Comparison of ENCODE assay signal across 8 cellular contexts in the genomic region with DNA sequence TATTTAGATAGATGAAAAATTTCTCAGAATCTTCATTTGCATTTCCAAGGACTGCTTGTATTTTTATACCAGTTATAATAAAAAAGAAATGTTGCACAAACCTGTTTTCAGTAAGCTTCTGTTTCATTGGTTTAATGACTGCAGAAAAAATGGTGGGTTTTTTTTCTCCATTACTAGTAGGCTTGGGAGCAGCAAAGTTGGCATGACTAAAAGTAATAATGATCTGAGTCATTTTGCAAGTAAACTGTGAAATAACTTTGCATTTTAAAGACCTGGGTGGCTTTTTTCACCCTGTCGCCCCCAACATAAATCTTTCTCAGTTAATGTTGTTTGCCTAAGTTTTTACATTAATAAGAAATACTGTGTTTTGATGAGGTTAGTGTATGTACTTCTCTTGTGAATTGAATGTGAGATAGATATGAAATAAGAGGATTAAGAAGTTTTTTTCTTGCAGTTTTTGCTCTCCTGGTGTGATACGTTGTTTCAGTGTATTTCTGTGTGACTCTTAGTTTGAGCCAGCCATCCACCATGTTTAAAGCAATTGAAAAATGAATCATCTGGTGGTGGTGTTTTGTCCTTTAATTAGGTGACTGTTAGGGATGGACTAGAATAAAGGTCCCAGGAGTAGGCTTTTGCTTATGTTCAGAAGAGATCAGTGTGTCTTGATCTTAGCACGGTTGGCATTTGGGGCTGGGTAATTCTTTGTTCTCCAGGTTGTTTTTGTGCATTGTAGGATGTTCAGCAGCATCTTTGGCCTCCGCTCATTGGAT. TPM values are rescaled to one million over a fixed set of nuclear protein-coding genes. Genes with fewer than 3 reads are reported as not detected.
DNase-seq lines count a peak whose midpoint lies in the region; ATAC-seq and TF ChIP-seq lines count a peak whose summit lies in the region.

No MANE protein-coding gene starts in this region.

- no peak for TF ChIP-seq EP300 in upper lobe of left lung (IDR thresholded peaks at IDR 0.05)

- H3K4me1 ChIP-seq in adipocyte (ENCODE audit: control insufficient read depth, insufficient read depth, low read length) = peaks cover 34% of the 10 kb centered on the region
- H3K4me1 ChIP-seq in left lung = peaks cover 12 to 24% of the 10 kb centered on the region in 2 donors
- H3K4me1 ChIP-seq in upper lobe of left lung = peaks cover 3 to 28% (median 23%) of the 10 kb centered on the region in 4 donors

- DNase-seq in DMS79 treated with DMSO at 0.1 percent for 48 hours (lab: John Stamatoyannopoulos, UW) (peak; percentile 57), DMS79 (lab: John Stamatoyannopoulos, UW) (no peak), adipocyte (ENCODE audit: low read depth) (peak; percentile 62), left lung (no peak), upper lobe of left lung (no peak), Ammon's horn (ENCODE audit: low spot score) (no peak)

- ATAC-seq in HG03159 (IDR thresholded peaks at IDR 0.05; ENCODE audit: unreplicated experiment) (peak; percentile 37), left lung (no peak), upper lobe of left lung (ENCODE audit: low FRiP score in 2 of 2) (no peak), HG03108 (IDR thresholded peaks at IDR 0.05; ENCODE audit: unreplicated experiment) (no peak)

- TF ChIP-seq CTCF in left lung (IDR thresholded peaks at IDR 0.05) (no peak), upper lobe of left lung (IDR thresholded peaks at IDR 0.05) (no peak)

- H3K27ac ChIP-seq in left lung (peak overlapping the region; percentile 89 to 92), upper lobe of left lung (peak overlapping the region in 1 of 4 donors; percentile 96)

- no peaks in the 10 kb centered on the region for H3K9me3 ChIP-seq in adipocyte (ENCODE audit: control insufficient read depth, low read length)
- H3K9me3 ChIP-seq in left lung = no peaks in the 10 kb centered on the region
- H3K9me3 ChIP-seq in upper lobe of left lung = no peaks in the 10 kb centered on the region

- H3K27me3 ChIP-seq in adipocyte (replicated peaks; ENCODE audit: control insufficient read depth, insufficient read depth, low read length) (no peaks in the 10 kb centered on the region), left lung (peaks cover 0 to 38% of the 10 kb centered on the region in 2 donors), upper lobe of left lung (peaks cover 0 to 5% (median 0%) of the 10 kb centered on the region in 4 donors)

- H3K36me3 ChIP-seq in adipocyte (ENCODE audit: control insufficient read depth, insufficient read depth, low read length, severe bottlenecking) (no peaks in the 10 kb centered on the region), left lung (no peaks in the 10 kb centered on the region), upper lobe of left lung (no peaks in the 10 kb centered on the region)

- H3K4me3 ChIP-seq in adipocyte (ENCODE audit: low read length) (peak overlapping the region; percentile 84), left lung (peak overlapping the region; percentile 64 to 91), upper lobe of left lung (peak overlapping the region in 3 of 4 donors; percentile 71 to 97 (median 91))

- H3K9ac ChIP-seq in adipocyte (ENCODE audit: low read length) = peak overlapping the region; percentile 96

- TF ChIP-seq POLR2A in upper lobe of left lung (IDR thresholded peaks at IDR 0.05) = no peak

- 39 to 46% methylated on average over 4 of the region's 4 CpGs for WGBS in upper lobe of left lung, 2 donors

- intact Hi-C loops in left lung (cut with DNase I) = no loop called here

RNA-seq across cellular contexts. Expression of a gene that starts 1.8 kb away (rescaled TPM):
- 10 to 100 TPM; 27.3 to 32.4 TPM for total RNA-seq in left lung
- total RNA-seq in upper lobe of left lung = 10 to 100 TPM; 16.7 to 26.6 (median 21.5) TPM

Comparison
In these comparisons a context has a peak if more than half of its experiments do, and no peak if none do; other contexts are left out.
1. DNase-seq: peak in DMS79 treated with DMSO at 0.1 percent for 48 hours (single experiment) and adipocyte (single experiment); none in DMS79 (single experiment), left lung (0 of 2), upper lobe of left lung (0 of 2) and Ammon's horn (single experiment).
2. Peak in every context shown above with its lines, with median percentiles within 50 percentile points of each other: H3K4me3 ChIP-seq.